ENCODE assay signal across 23 cellular contexts in genomic region chr1:202944438-202944921, GRCh38.
"Had no signal": no experiment of that assay in that cellular context is flagged by ENCODE, and none has a peak within 500 bp of the region (broad histone marks: within the 10 kb centered on the region; RNA-seq: fewer than 3 reads in every experiment).

No MANE protein-coding gene starts in this region.

- ATAC-seq: left lobe of liver; natural killer cell; stimulated activated memory B cell treated with anti-CD40 and anti-IgM and Interleukin-4, amounts not matched to agents 10 μg/mL and 1 μg/mL and 100 μg/mL, for 72 hours; stimulated activated naive CD8-positive, alpha-beta T cell treated with anti-CD3 and anti-CD28 coated beads, Interleukin-15, Interleukin-2, amounts not matched to agents 100 U/mL and 50 U/mL, for 24 hours; upper lobe of right lung had no signal

- H3K4me1 ChIP-seq: parathyroid adenoma, prostate gland, right atrium auricular region, sigmoid colon, transverse colon, upper lobe of right lung, uterus had no signal

- H3K27ac ChIP-seq: coronary artery, esophagus squamous epithelium, parathyroid adenoma, prostate gland, right atrium auricular region, sigmoid colon, suprapubic skin, transverse colon, upper lobe of right lung, uterus had no signal

- H3K4me3 Mint-ChIP-seq: memory B cell; natural killer cell; stimulated activated memory B cell treated with anti-CD40 and anti-IgM and Interleukin-4, amounts not matched to agents 10 μg/mL and 1 μg/mL and 100 μg/mL, for 72 hours had no signal

- FAIRE-seq: frontal cortex, keratinocyte had no signal

- H3K79me2 ChIP-seq: parathyroid adenoma had no signal

- H3K9ac ChIP-seq: parathyroid adenoma had no signal

- H3K9me3 ChIP-seq: esophagus squamous epithelium, prostate gland, right atrium auricular region, sigmoid colon, suprapubic skin, transverse colon, upper lobe of right lung, uterus had no signal

- H3K36me3 ChIP-seq: uterus had no signal

- DNase-seq: dermis blood vessel endothelial cell; effector memory CD4-positive, alpha-beta T cell; esophagus squamous epithelium; hypothalamus; natural killer cell; sigmoid colon; stimulated activated CD4-positive, alpha-beta T cell treated with anti-CD3 and anti-CD28 coated beads, Interleukin-2, amount 100 ng/mL, for 24 hours; stimulated activated CD4-positive, alpha-beta T cell treated with anti-CD3 and anti-CD28 coated beads, Interleukin-4, amount 100 ng/mL, for 4 hours; stimulated activated naive CD8-positive, alpha-beta T cell treated with anti-CD3 and anti-CD28 coated beads, Interleukin-15, Interleukin-2, amounts not matched to agents 100 U/mL and 50 U/mL, for 24 hours; transverse colon; upper lobe of right lung; uterus had no signal

- H2AFZ ChIP-seq: parathyroid adenoma had no signal

- H3K9me3 Mint-ChIP-seq: memory B cell; natural killer cell; stimulated activated memory B cell treated with anti-CD40 and anti-IgM and Interleukin-4, amounts not matched to agents 10 μg/mL and 1 μg/mL and 100 μg/mL, for 72 hours had no signal

- H3K27me3 Mint-ChIP-seq: memory B cell; stimulated activated memory B cell treated with anti-CD40 and anti-IgM and Interleukin-4, amounts not matched to agents 10 μg/mL and 1 μg/mL and 100 μg/mL, for 72 hours had no signal

- H3K4me3 ChIP-seq: coronary artery, esophagus squamous epithelium, lung, prostate gland, right atrium auricular region, sigmoid colon, suprapubic skin, transverse colon, upper lobe of right lung, uterus had no signal

- H3K27me3 ChIP-seq: esophagus squamous epithelium, right atrium auricular region, sigmoid colon, suprapubic skin, transverse colon, upper lobe of right lung, uterus had no signal

- H3K4me1 Mint-ChIP-seq: memory B cell; stimulated activated memory B cell treated with anti-CD40 and anti-IgM and Interleukin-4, amounts not matched to agents 10 μg/mL and 1 μg/mL and 100 μg/mL, for 72 hours had no signal

- H3K27ac Mint-ChIP-seq: memory B cell; natural killer cell; stimulated activated memory B cell treated with anti-CD40 and anti-IgM and Interleukin-4, amounts not matched to agents 10 μg/mL and 1 μg/mL and 100 μg/mL, for 72 hours had no signal
